In genomic region chr11:68347345-68347744, GRCh38 we compare ENCODE assay signal across 10 cellular contexts.
"Had no signal": no experiment of that assay in that cellular context is flagged by ENCODE, and none has a peak within 500 bp of the region (broad histone marks: within the 10 kb centered on the region; RNA-seq: fewer than 3 reads in every experiment).

No MANE protein-coding gene starts in this region.

- H3K36me3 ChIP-seq: upper lobe of right lung had no signal

- H3K36me3 Mint-ChIP-seq: immature natural killer cell had no signal

- H3K27ac ChIP-seq: WERI-Rb-1 had no signal

- H3K4me1 Mint-ChIP-seq: activated naive CD8-positive, alpha-beta T cell treated with anti-CD3 and anti-CD28 coated beads for 36 hours; endodermal cell; immature natural killer cell had no signal

- H3K9me3 Mint-ChIP-seq: activated naive CD8-positive, alpha-beta T cell treated with anti-CD3 and anti-CD28 coated beads for 36 hours; activated T-cell treated with anti-CD3 and anti-CD28 coated beads, Interleukin-2, amount 50 U/mL, for 4 hours; immature natural killer cell had no signal

- H3K27me3 ChIP-seq: upper lobe of right lung had no signal

- H3K4me3 ChIP-seq: upper lobe of right lung had no signal

- DNase-seq: activated CD4-positive, alpha-beta T cell treated with anti-CD3 and anti-CD28 coated beads for 48 hours; activated gamma-delta T cell; activated naive CD8-positive, alpha-beta T cell treated with anti-CD3 and anti-CD28 coated beads for 36 hours; activated T-cell treated with anti-CD3 and anti-CD28 coated beads, Interleukin-2, amount 50 U/mL, for 4 hours; endodermal cell; glutamatergic neuron; immature natural killer cell; stimulated activated naive CD4-positive, alpha-beta T cell treated with Interleukin-2 at 50 U/mL for 16 hours; upper lobe of right lung; WERI-Rb-1 had no signal

- H3K27me3 Mint-ChIP-seq: activated naive CD8-positive, alpha-beta T cell treated with anti-CD3 and anti-CD28 coated beads for 36 hours had no signal

- ATAC-seq: activated T-cell treated with anti-CD3 and anti-CD28 coated beads, Interleukin-2, amount 50 U/mL, for 4 hours; upper lobe of right lung had no signal

- H3K27ac Mint-ChIP-seq: activated naive CD8-positive, alpha-beta T cell treated with anti-CD3 and anti-CD28 coated beads for 36 hours; immature natural killer cell had no signal

- H3K4me3 Mint-ChIP-seq: activated naive CD8-positive, alpha-beta T cell treated with anti-CD3 and anti-CD28 coated beads for 36 hours; activated T-cell treated with anti-CD3 and anti-CD28 coated beads, Interleukin-2, amount 50 U/mL, for 4 hours; endodermal cell; immature natural killer cell had no signal

- H3K9me3 ChIP-seq: upper lobe of right lung had no signal
